ENCODE assay signal across 1 cellular context in the genomic region with DNA sequence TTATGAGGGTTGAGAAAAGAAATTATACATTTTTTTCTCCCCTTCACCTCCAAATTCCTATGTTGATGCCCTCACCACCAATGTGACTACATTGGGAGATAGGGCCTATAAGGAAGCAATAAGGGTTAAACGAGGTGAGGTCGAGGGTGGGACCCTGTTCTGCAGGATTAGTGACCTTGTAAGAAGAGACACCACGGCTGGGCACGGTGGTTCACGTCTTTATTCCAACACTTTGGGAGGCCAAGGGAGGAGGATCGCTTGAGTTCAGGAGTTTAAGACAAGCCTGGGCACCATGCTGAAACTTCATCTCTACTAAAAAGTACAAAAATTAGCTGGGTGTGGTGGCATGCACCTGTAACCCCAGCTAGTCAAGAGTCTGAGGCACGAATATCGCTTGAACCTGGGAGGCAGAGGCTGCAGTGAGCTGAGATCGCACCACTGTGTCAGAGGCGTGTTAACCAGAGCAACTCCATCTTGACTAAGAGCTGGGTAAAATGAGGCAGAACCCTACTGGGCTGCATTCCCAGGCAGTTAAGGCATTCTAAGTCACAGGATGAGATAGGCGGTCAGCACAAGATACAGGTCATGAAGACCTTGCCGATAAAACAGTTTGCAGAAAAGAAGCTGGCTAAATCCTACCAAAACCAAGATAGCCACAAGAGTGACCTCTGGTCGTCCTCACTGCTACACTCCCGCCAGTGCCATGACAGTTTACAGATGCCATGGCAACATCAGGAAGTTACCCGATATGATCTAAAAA.
TF ChIP-seq lines count a peak whose summit lies in the region.

No MANE protein-coding gene starts in this region.

TF ChIP-seq in K562, 482 proteins besides CTCF, POLR2A, EP300 and RAD21 (continued from another document and continues in another):
- TF ChIP-seq, protein P1, sequence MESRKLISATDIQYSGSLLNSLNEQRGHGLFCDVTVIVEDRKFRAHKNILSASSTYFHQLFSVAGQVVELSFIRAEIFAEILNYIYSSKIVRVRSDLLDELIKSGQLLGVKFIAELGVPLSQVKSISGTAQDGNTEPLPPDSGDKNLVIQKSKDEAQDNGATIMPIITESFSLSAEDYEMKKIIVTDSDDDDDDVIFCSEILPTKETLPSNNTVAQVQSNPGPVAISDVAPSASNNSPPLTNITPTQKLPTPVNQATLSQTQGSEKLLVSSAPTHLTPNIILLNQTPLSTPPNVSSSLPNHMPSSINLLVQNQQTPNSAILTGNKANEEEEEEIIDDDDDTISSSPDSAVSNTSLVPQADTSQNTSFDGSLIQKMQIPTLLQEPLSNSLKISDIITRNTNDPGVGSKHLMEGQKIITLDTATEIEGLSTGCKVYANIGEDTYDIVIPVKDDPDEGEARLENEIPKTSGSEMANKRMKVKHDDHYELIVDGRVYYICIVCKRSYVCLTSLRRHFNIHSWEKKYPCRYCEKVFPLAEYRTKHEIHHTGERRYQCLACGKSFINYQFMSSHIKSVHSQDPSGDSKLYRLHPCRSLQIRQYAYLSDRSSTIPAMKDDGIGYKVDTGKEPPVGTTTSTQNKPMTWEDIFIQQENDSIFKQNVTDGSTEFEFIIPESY (CRISPR knock-in tag; IDR thresholded peaks at IDR 0.05) = no peak
- TF ChIP-seq RCOR1 (IDR thresholded peaks at IDR 0.05; ENCODE audit: borderline replicate concordance in 1 of 2, low read depth in 2 of 2, low read length in 2 of 2) (0 out of 4 replicates have a peak, but pooled peaks of 1 of the 2 experiments have one; percentile 13), TSC22D4 (tag; IDR thresholded peaks at IDR 0.05) (0 out of 2 replicates have a peak, but pooled peaks have one; percentile 17), FOXJ2 (tag; IDR thresholded peaks at IDR 0.05) (no peak), DMBX1 (CRISPR knock-in tag; IDR thresholded peaks at IDR 0.05; ENCODE audit: borderline replicate concordance) (peak; percentile 97), ZNF780A (CRISPR knock-in tag; IDR thresholded peaks at IDR 0.05) (no peak), ZZZ3 (IDR thresholded peaks at IDR 0.05) (no peak), PHB (CRISPR knock-in tag; IDR thresholded peaks at IDR 0.05) (0 out of 2 replicates have a peak, but pooled peaks have one; percentile 49), CHCHD3 (CRISPR knock-in tag; IDR thresholded peaks at IDR 0.05) (no peak), CBFA2T3 (IDR thresholded peaks at IDR 0.05) (no peak), POLR3A (IDR thresholded peaks at IDR 0.05; ENCODE audit: borderline replicate concordance, extremely low read depth, insufficient read depth, insufficient read length) (no peak), NR2C1 (IDR thresholded peaks at IDR 0.05) (no peak), NR2C1 (tag; IDR thresholded peaks at IDR 0.05) (peak; percentile 92), ELF4 (CRISPR knock-in tag; IDR thresholded peaks at IDR 0.05) (0 out of 2 replicates have a peak, but pooled peaks have one; percentile 7), MCM3 (IDR thresholded peaks at IDR 0.05) (no peak), FOSL1 (tag; conservative IDR thresholded peaks at IDR 0.05) (0 out of 2 replicates have a peak, but pooled peaks have one; percentile 34), COPS2 (conservative IDR thresholded peaks at IDR 0.05) (no peak), HDGF (IDR thresholded peaks at IDR 0.05) (no peak), ZNF436 (CRISPR knock-in tag; IDR thresholded peaks at IDR 0.05) (no peak), HCFC1 (IDR thresholded peaks at IDR 0.05; ENCODE audit: low read depth, low read length) (0 out of 2 replicates have a peak, but pooled peaks have one; percentile 38), LARP7 (IDR thresholded peaks at IDR 0.05) (no peak), TEAD2 (tag; IDR thresholded peaks at IDR 0.05) (peak; percentile 92), GTF2A2 (tag; IDR thresholded peaks at IDR 0.05) (peak; percentile 93), ZFP36 (IDR thresholded peaks at IDR 0.05; ENCODE audit: low read depth, low read length, partially characterized antibody) (no peak), STAT5B (CRISPR knock-in tag; IDR thresholded peaks at IDR 0.05) (0 out of 2 replicates have a peak, but pooled peaks have one; percentile 32), NR1H2 (CRISPR knock-in tag; IDR thresholded peaks at IDR 0.05) (no peak), RBBP5 (IDR thresholded peaks at IDR 0.05; ENCODE audit: borderline replicate concordance, insufficient read depth, low read length, poor library complexity, severe bottlenecking) (no peak), CHD2 (IDR thresholded peaks at IDR 0.05; ENCODE audit: low read depth, low read length) (no peak), NBN (IDR thresholded peaks at IDR 0.05; ENCODE audit: low read depth) (no peak), KAT8 (IDR thresholded peaks at IDR 0.05; ENCODE audit: low read depth) (no peak), ZNF76 (CRISPR knock-in tag; IDR thresholded peaks at IDR 0.05; ENCODE audit: borderline replicate concordance) (peak; percentile 86), ASH1L (IDR thresholded peaks at IDR 0.05; ENCODE audit: borderline replicate concordance, low read depth, partially characterized antibody) (no peak), EZH2 (IDR thresholded peaks at IDR 0.05; ENCODE audit: borderline replicate concordance, low read depth, low read length) (no peak), BCL6 (CRISPR knock-in tag; IDR thresholded peaks at IDR 0.05) (peak; percentile 76), ZKSCAN3 (CRISPR knock-in tag; IDR thresholded peaks at IDR 0.05) (no peak), NR2F6 (CRISPR knock-in tag; IDR thresholded peaks at IDR 0.05) (0 out of 2 replicates have a peak, but pooled peaks have one; percentile 52), PRMT5 (CRISPR knock-in tag; IDR thresholded peaks at IDR 0.05) (no peak), MAFG (tag; conservative IDR thresholded peaks at IDR 0.05) (peak; percentile 50; the same call in 1 of the 2 replicates), GTF2F1 (IDR thresholded peaks at IDR 0.05; ENCODE audit: low read depth, low read length) (no peak), IFI16 (CRISPR knock-in tag; IDR thresholded peaks at IDR 0.05) (no peak), PRPF4 (IDR thresholded peaks at IDR 0.05; ENCODE audit: insufficient read depth, low read depth, low read length, poor library complexity, severe bottlenecking) (no peak), PHTF2 (CRISPR knock-in tag; IDR thresholded peaks at IDR 0.05) (no peak), CBX1 (IDR thresholded peaks at IDR 0.05; ENCODE audit: low read depth) (no peak), ZBTB17 (CRISPR knock-in tag; IDR thresholded peaks at IDR 0.05) (peak; percentile 78), RNF2 (IDR thresholded peaks at IDR 0.05) (no peak), CSDE1 (IDR thresholded peaks at IDR 0.05) (peak in 1 of 2 experiments; percentile 48; a peak in 1 of 4 replicates), HDAC6 (IDR thresholded peaks at IDR 0.05; ENCODE audit: low read depth, low read length) (no peak), ZNF12 (CRISPR knock-in tag; IDR thresholded peaks at IDR 0.05) (no peak), NCOA6 (IDR thresholded peaks at IDR 0.05) (no peak), KDM2B (CRISPR knock-in tag; IDR thresholded peaks at IDR 0.05) (no peak), HDAC8 (tag; IDR thresholded peaks at IDR 0.05) (peak; percentile 98), PHF8 (IDR thresholded peaks at IDR 0.05; ENCODE audit: borderline replicate concordance, low read length) (no peak)
- TF ChIP-seq, protein P2, sequence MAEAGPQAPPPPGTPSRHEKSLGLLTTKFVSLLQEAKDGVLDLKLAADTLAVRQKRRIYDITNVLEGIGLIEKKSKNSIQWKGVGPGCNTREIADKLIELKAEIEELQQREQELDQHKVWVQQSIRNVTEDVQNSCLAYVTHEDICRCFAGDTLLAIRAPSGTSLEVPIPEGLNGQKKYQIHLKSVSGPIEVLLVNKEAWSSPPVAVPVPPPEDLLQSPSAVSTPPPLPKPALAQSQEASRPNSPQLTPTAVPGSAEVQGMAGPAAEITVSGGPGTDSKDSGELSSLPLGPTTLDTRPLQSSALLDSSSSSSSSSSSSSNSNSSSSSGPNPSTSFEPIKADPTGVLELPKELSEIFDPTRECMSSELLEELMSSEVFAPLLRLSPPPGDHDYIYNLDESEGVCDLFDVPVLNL (CRISPR knock-in tag; IDR thresholded peaks at IDR 0.05; ENCODE audit: low read depth) = no peak
- TF ChIP-seq, protein P3, sequence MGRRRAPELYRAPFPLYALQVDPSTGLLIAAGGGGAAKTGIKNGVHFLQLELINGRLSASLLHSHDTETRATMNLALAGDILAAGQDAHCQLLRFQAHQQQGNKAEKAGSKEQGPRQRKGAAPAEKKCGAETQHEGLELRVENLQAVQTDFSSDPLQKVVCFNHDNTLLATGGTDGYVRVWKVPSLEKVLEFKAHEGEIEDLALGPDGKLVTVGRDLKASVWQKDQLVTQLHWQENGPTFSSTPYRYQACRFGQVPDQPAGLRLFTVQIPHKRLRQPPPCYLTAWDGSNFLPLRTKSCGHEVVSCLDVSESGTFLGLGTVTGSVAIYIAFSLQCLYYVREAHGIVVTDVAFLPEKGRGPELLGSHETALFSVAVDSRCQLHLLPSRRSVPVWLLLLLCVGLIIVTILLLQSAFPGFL (CRISPR knock-in tag; IDR thresholded peaks at IDR 0.05) = no peak
- TF ChIP-seq, protein P4, sequence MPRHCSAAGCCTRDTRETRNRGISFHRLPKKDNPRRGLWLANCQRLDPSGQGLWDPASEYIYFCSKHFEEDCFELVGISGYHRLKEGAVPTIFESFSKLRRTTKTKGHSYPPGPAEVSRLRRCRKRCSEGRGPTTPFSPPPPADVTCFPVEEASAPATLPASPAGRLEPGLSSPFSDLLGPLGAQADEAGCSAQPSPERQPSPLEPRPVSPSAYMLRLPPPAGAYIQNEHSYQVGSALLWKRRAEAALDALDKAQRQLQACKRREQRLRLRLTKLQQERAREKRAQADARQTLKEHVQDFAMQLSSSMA (CRISPR knock-in tag; IDR thresholded peaks at IDR 0.05) = no peak
- TF ChIP-seq, protein P5, sequence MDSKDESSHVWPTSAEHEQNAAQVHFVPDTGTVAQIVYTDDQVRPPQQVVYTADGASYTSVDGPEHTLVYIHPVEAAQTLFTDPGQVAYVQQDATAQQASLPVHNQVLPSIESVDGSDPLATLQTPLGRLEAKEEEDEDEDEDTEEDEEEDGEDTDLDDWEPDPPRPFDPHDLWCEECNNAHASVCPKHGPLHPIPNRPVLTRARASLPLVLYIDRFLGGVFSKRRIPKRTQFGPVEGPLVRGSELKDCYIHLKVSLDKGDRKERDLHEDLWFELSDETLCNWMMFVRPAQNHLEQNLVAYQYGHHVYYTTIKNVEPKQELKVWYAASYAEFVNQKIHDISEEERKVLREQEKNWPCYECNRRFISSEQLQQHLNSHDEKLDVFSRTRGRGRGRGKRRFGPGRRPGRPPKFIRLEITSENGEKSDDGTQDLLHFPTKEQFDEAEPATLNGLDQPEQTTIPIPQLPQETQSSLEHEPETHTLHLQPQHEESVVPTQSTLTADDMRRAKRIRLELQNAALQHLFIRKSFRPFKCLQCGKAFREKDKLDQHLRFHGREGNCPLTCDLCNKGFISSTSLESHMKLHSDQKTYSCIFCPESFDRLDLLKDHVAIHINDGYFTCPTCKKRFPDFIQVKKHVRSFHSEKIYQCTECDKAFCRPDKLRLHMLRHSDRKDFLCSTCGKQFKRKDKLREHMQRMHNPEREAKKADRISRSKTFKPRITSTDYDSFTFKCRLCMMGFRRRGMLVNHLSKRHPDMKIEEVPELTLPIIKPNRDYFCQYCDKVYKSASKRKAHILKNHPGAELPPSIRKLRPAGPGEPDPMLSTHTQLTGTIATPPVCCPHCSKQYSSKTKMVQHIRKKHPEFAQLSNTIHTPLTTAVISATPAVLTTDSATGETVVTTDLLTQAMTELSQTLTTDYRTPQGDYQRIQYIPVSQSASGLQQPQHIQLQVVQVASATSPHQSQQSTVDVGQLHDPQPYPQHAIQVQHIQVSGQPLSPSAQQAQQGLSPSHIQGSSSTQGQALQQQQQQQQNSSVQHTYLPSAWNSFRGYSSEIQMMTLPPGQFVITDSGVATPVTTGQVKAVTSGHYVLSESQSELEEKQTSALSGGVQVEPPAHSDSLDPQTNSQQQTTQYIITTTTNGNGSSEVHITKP (IDR thresholded peaks at IDR 0.05; ENCODE audit: partially characterized antibody) = no peak
- TF ChIP-seq, protein P6, sequence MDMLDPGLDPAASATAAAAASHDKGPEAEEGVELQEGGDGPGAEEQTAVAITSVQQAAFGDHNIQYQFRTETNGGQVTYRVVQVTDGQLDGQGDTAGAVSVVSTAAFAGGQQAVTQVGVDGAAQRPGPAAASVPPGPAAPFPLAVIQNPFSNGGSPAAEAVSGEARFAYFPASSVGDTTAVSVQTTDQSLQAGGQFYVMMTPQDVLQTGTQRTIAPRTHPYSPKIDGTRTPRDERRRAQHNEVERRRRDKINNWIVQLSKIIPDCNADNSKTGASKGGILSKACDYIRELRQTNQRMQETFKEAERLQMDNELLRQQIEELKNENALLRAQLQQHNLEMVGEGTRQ (CRISPR knock-in tag; IDR thresholded peaks at IDR 0.05) = no peak
- TF ChIP-seq, protein P7, sequence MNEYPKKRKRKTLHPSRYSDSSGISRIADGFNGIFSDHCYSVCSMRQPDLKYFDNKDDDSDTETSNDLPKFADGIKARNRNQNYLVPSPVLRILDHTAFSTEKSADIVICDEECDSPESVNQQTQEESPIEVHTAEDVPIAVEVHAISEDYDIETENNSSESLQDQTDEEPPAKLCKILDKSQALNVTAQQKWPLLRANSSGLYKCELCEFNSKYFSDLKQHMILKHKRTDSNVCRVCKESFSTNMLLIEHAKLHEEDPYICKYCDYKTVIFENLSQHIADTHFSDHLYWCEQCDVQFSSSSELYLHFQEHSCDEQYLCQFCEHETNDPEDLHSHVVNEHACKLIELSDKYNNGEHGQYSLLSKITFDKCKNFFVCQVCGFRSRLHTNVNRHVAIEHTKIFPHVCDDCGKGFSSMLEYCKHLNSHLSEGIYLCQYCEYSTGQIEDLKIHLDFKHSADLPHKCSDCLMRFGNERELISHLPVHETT (CRISPR knock-in tag; conservative IDR thresholded peaks at IDR 0.05 in 1 of 2, IDR thresholded peaks at IDR 0.05 in 1 of 2) = peak in 1 of 2 experiments; percentile 92; a peak in 2 of 4 replicates
- TF ChIP-seq, protein P8, sequence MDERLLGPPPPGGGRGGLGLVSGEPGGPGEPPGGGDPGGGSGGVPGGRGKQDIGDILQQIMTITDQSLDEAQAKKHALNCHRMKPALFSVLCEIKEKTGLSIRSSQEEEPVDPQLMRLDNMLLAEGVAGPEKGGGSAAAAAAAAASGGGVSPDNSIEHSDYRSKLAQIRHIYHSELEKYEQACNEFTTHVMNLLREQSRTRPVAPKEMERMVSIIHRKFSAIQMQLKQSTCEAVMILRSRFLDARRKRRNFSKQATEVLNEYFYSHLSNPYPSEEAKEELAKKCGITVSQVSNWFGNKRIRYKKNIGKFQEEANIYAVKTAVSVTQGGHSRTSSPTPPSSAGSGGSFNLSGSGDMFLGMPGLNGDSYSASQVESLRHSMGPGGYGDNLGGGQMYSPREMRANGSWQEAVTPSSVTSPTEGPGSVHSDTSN (CRISPR knock-in tag; IDR thresholded peaks at IDR 0.05; ENCODE audit: low read depth) = no peak
- TF ChIP-seq, protein P8 (tag; conservative IDR thresholded peaks at IDR 0.05; ENCODE audit: low read depth) = peak; percentile 55; the same call in 1 of the 2 replicates
